8 cellular contexts compared by ENCODE assay signal in the genomic region with DNA sequence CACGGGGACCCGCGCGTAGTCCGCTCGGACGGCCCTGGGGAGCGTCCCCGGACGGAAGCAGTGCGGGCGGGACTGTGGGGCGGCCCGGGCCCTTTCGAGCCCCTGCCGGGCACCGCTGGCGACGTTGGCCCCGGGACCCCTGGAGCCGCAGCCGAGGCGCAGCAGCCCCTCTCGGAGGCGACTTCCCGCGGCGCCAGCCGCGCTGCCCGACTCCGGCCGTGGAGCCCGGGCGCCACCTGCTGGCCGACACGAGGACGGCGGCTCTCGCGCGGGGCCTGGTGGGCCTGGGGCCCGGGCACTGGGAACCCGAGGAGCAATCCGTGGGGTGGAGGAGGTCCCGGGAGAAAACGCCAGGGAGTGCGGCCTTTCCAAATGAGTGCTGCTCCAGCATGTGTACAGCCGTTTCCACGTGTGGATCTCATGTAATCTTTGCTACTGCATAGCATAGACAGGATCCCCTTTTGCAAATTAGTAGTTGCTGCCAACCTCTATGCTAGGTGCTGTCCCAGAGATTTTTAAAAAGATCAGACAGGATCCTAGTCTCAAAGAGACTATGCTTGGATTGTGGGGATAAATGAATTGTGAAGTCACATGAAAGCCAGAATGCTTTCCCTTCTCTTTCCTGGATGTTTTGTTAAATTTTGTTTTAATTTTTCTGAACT. TPM values are rescaled to one million over a fixed set of nuclear protein-coding genes. Genes with fewer than 3 reads are reported as not detected.
DNase-seq lines count a peak whose midpoint lies in the region; ATAC-seq, FAIRE-seq and TF ChIP-seq lines count a peak whose summit lies in the region.

No MANE protein-coding gene starts in this region.

- peak overlapping the region; percentile 89 for H3K27ac ChIP-seq in HEK293 (ENCODE audit: extremely low read depth, low read depth, low read length)
- H3K27ac ChIP-seq in colonic mucosa: peak overlapping the region; percentile 93
- H3K27ac ChIP-seq in HepG2 (ENCODE audit: extremely low read length, insufficient read depth, low read length): peak overlapping the region; percentile 67

- CTCF ChIA-PET in HEK293 (lab: Yijun Ruan, JAX) (no interaction called here), HepG2 (lab: Yijun Ruan, JAX; ENCODE audit: low intra/inter-chr PET ratio, low total read pairs) (interaction anchor here (0.8 to 4.6 kb wide), 4 partner anchors 30 to 168 kb away, joined by 4 to 56 read pairs (median 10); no protein-coding TSS in a partner anchor)
- CTCF ChIA-PET in activated CD4-positive, alpha-beta T cell treated with anti-CD3 and anti-CD28 coated beads for 36 hours (lab: Charles Lee): no interaction called here

- H3K9me3 ChIP-seq in HEK293 (ENCODE audit: control insufficient read depth, insufficient read depth, low read depth, low read length) (no peaks in the 10 kb centered on the region), colonic mucosa (no peaks in the 10 kb centered on the region), HepG2 (ENCODE audit: low read length) (no peaks in the 10 kb centered on the region)

- H3K27ac Mint-ChIP-seq in activated CD4-positive, alpha-beta T cell treated with anti-CD3 and anti-CD28 coated beads for 36 hours: peak overlapping the region; percentile 55

- TF ChIP-seq CTCF in HEK293 (tag by site-specific recombination; IDR thresholded peaks at IDR 0.05): 0 out of 2 replicates have a peak, but pooled peaks have one; percentile 41
- TF ChIP-seq CTCF in colonic mucosa (IDR thresholded peaks at IDR 0.05): peak; percentile 98
- TF ChIP-seq CTCF in HepG2 (CRISPR knock-in tag; IDR thresholded peaks at IDR 0.05): peak; percentile 91

- TF ChIP-seq EP300 in HepG2 (IDR thresholded peaks at IDR 0.05; ENCODE audit: low read depth in 2 of 2, low read length in 2 of 2) (no peak), HepG2 (CRISPR knock-in tag; IDR thresholded peaks at IDR 0.05; ENCODE audit: borderline replicate concordance) (no peak)

- 3% methylated on average over 46 of the region's 50 CpGs for WGBS in HepG2 (ENCODE audit: low lambda C conversion rate)

- in situ Hi-C loops in HepG2 (cut with HindIII; ENCODE audit: extremely low pct_ligation_motif_present, low pct_unique_long_range_greater_than_20kb): loop anchor here (5.0 kb wide), 2 partner anchors 159 to 1259 kb away; no protein-coding TSS in a partner anchor

- TF ChIP-seq RAD21 in HepG2 (CRISPR knock-in tag; IDR thresholded peaks at IDR 0.05): peak; percentile 100

- BruUV-seq in HepG2 (replicated peaks; lab: Mats Ljungman, UMichigan): no TSS peak

- peaks cover 21% of the 10 kb centered on the region for H4K20me1 ChIP-seq in HepG2 (ENCODE audit: insufficient read depth, low read length)

- H3K27me3 ChIP-seq in colonic mucosa: no peaks in the 10 kb centered on the region
- H3K27me3 ChIP-seq in HepG2 (ENCODE audit: control insufficient read depth in 1 of 2, insufficient read depth in 2 of 2, low read length in 2 of 2): peaks cover 0 to 8% of the 10 kb centered on the region in 2 experiments; a peak in 1 of 5 replicates

- H3K4me3 ChIP-seq in HEK293 (ENCODE audit: low read depth, low read length) (peak overlapping the region; percentile 93), colonic mucosa (peak overlapping the region; percentile 81), HepG2 (replicated peaks in 1 of 3; ENCODE audit: insufficient read depth in 1 of 3, low read depth in 2 of 3, low read length in 3 of 3) (peak overlapping the region; percentile 73 to 100 (median 81))

- peaks cover 31% of the 10 kb centered on the region for H3K79me2 ChIP-seq in HepG2 (ENCODE audit: insufficient read depth, low read length)

- H3K4me1 ChIP-seq in HEK293 (ENCODE audit: control insufficient read depth, insufficient read depth, low read length) (peaks cover 4% of the 10 kb centered on the region; the same call in 1 of the 2 replicates), colonic mucosa (no peaks in the 10 kb centered on the region), HepG2 (ENCODE audit: insufficient read depth, low read length) (peaks cover 12% of the 10 kb centered on the region)

- peak overlapping the region; percentile 97 for H3K4me2 ChIP-seq in HepG2 (ENCODE audit: low read depth, low read length)

- H3K4me3 Mint-ChIP-seq in activated CD4-positive, alpha-beta T cell treated with anti-CD3 and anti-CD28 coated beads for 36 hours: peak overlapping the region; percentile 53

- H3K9me3 Mint-ChIP-seq in activated CD4-positive, alpha-beta T cell treated with anti-CD3 and anti-CD28 coated beads for 36 hours (ENCODE audit: low read depth): no peaks in the 10 kb centered on the region

- DNase-seq in ELR (ENCODE audit: low read depth) (peak; percentile 39), NCI-H2171 (lab: John Stamatoyannopoulos, UW) (peak; percentile 72), colonic mucosa (peak; percentile 76), HepG2 (ENCODE audit: low spot score) (peak; percentile 48)
- DNase-seq in activated CD4-positive, alpha-beta T cell treated with anti-CD3 and anti-CD28 coated beads for 36 hours: peak; percentile 87
- DNase-seq in stimulated activated CD4-positive, alpha-beta T cell treated with anti-CD3 and anti-CD28 coated beads, Interleukin-2, amount 100 ng/mL, for 24 hours: peak; percentile 84 to 86

- peaks cover 7% of the 10 kb centered on the region for H3K4me1 Mint-ChIP-seq in activated CD4-positive, alpha-beta T cell treated with anti-CD3 and anti-CD28 coated beads for 36 hours

- intact Hi-C loops in activated CD4-positive, alpha-beta T cell treated with anti-CD3 and anti-CD28 coated beads for 36 hours (cut with DNase I, micrococcal nuclease): loop anchor here (1.0 to 10.0 kb wide), 16 partner anchors 205 to 1851 kb away; no protein-coding TSS in a partner anchor
- intact Hi-C loops in colonic mucosa (cut with DNase I) (loop anchor here (2.0 to 10.0 kb wide), 4 partner anchors 191 to 1479 kb away; no protein-coding TSS in a partner anchor), HepG2 (cut with micrococcal nuclease; ENCODE audit: unreplicated experiment) (loop anchor here (1.0 to 5.0 kb wide), 3 partner anchors 161 to 1569 kb away; no protein-coding TSS in a partner anchor)

- H3K27me3 Mint-ChIP-seq in activated CD4-positive, alpha-beta T cell treated with anti-CD3 and anti-CD28 coated beads for 36 hours: peaks cover 3% of the 10 kb centered on the region

- H3K36me3 ChIP-seq in HEK293 (ENCODE audit: control insufficient read depth in 2 of 2, insufficient read depth in 1 of 2, low read length in 2 of 2) (peaks cover 0 to 18% of the 10 kb centered on the region in 2 experiments; a peak in 1 of 3 replicates), colonic mucosa (no peaks in the 10 kb centered on the region), HepG2 (replicated peaks in 1 of 2; ENCODE audit: control insufficient read depth in 1 of 2, insufficient read depth in 2 of 2, low read length in 2 of 2) (no peaks in the 10 kb centered on the region)

- no peak overlapping the region for H2AFZ ChIP-seq in HepG2 (ENCODE audit: low read length)

- no peak for FAIRE-seq in HepG2 (lab: Jason Lieb, UNC)

- POLR2A ChIA-PET in HEK293 (lab: Yijun Ruan, JAX) (no interaction called here), HepG2 (lab: Yijun Ruan, JAX) (interaction anchor here (1.1 to 1.8 kb wide), 7 partner anchors 23 to 160 kb away, joined by 3 to 37 read pairs (median 11); no protein-coding TSS in a partner anchor)
- POLR2A ChIA-PET in activated CD4-positive, alpha-beta T cell treated with anti-CD3 and anti-CD28 coated beads for 36 hours (lab: Charles Lee): interaction anchor here (1.0 to 1.8 kb wide), 5 partner anchors 143 to 394 kb away, joined by 3 to 25 read pairs (median 7); no protein-coding TSS in a partner anchor

- no peak for TF ChIP-seq POLR2A in HepG2 (IDR thresholded peaks at IDR 0.05; ENCODE audit: insufficient read depth in 1 of 2, low read depth in 2 of 2, low read length in 2 of 2)

- H3K9ac ChIP-seq in colonic mucosa (ENCODE audit: low read depth in 2 of 2, low read length in 2 of 2): peak overlapping the region; percentile 77 to 89
- peak overlapping the region; percentile 70 for H3K9ac ChIP-seq in HepG2 (ENCODE audit: insufficient read depth, low read depth, low read length)

- peak; percentile 11 for ATAC-seq in activated CD4-positive, alpha-beta T cell treated with anti-CD3 and anti-CD28 coated beads for 36 hours
- ATAC-seq in HepG2 (peak; percentile 70), HG03378 (IDR thresholded peaks at IDR 0.05; ENCODE audit: unreplicated experiment) (no peak)

- peaks cover 30% of the 10 kb centered on the region for H3K36me3 Mint-ChIP-seq in activated CD4-positive, alpha-beta T cell treated with anti-CD3 and anti-CD28 coated beads for 36 hours (ENCODE audit: low read depth)

TF ChIP-seq in HEK293, 187 proteins besides CTCF, POLR2A, EP300 and RAD21 (continues in another document):
- no peak for TF ChIP-seq ZFP37 (tag by site-specific recombination; IDR thresholded peaks at IDR 0.05)

TF ChIP-seq in HepG2, 621 proteins besides CTCF, POLR2A, EP300 and RAD21 (continues in another document):
- TF ChIP-seq DNMT1 (CRISPR knock-in tag; IDR thresholded peaks at IDR 0.05): no peak
- no peak for TF ChIP-seq BRD4 (CRISPR knock-in tag; IDR thresholded peaks at IDR 0.05)

RNA-seq across cellular contexts. Expression of a gene that starts 4.0 kb away (rescaled TPM):
- total RNA-seq in activated CD4-positive, alpha-beta T cell treated with anti-CD3 and anti-CD28 coated beads for 36 hours: 100 to 1,000 TPM; 171 to 213 TPM
- total RNA-seq in colonic mucosa (100 to 1,000 TPM in 1 of 2 donors, 10 to 100 TPM in 1; 100.0 to 108 TPM), HepG2 (2016; rRNA removed; fragmentation: Illumina TruSeq; extraction: Trizol) (214 and 258 TPM in 2 replicates)
- total RNA-seq in HepG2 (2016; cell fraction: cytosol; rRNA removed; fragmentation: Illumina TruSeq; extraction: Trizol; ENCODE audit: low read depth): 123 and 125 TPM in 2 replicates
- 231 and 299 TPM in 2 replicates for total RNA-seq in HepG2 (2016; cell fraction: insoluble cytoplasmic fraction; rRNA removed; fragmentation: Illumina TruSeq; extraction: Trizol)
- 120 and 130 TPM in 2 replicates for total RNA-seq in HepG2 (2016; cell fraction: membrane; rRNA removed; fragmentation: Illumina TruSeq; extraction: Trizol)
- 161 and 168 TPM in 2 replicates for total RNA-seq in HepG2 (2016; cell fraction: nucleus; rRNA removed; fragmentation: Illumina TruSeq; extraction: Trizol)
- polyA plus RNA-seq in HepG2 (2011; rRNA removed): 610 and 719 TPM in 2 replicates
- 553 and 655 TPM in 2 replicates for polyA plus RNA-seq in HepG2 (2011; cell fraction: cytosol; rRNA removed)
- polyA plus RNA-seq in HepG2 (2011; cell fraction: nucleus; rRNA removed): 354 and 556 TPM in 2 replicates
- polyA plus RNA-seq in HepG2 (2012): 144 and 150 TPM in 2 replicates
- polyA plus RNA-seq in HepG2 (2016; cell fraction: cytosol; fragmentation: Illumina TruSeq; extraction: Trizol; ENCODE audit: low read depth): 39.6 and 40.9 TPM in 2 replicates
- 355 and 371 TPM in 2 replicates for polyA plus RNA-seq in HepG2 (2016; cell fraction: insoluble cytoplasmic fraction; fragmentation: Illumina TruSeq; extraction: Trizol; ENCODE audit: low read depth)
- 61.5 and 69.8 TPM in 2 replicates for polyA plus RNA-seq in HepG2 (2016; cell fraction: membrane; fragmentation: Illumina TruSeq; extraction: Trizol; ENCODE audit: low read depth)
- polyA plus RNA-seq in HepG2 (2016; cell fraction: nucleus; fragmentation: Illumina TruSeq; extraction: Trizol; ENCODE audit: insufficient read depth, low read depth): 375 and 408 TPM in 2 replicates
- 143 and 451 TPM in 2 replicates for polyA minus RNA-seq in HepG2 (2011; rRNA and poly(A)+ RNA removed; ENCODE audit: low replicate concordance)
- 138 and 177 TPM in 2 replicates for polyA minus RNA-seq in HepG2 (2011; cell fraction: cytosol; rRNA and poly(A)+ RNA removed)
- 115 and 276 TPM in 2 replicates for polyA minus RNA-seq in HepG2 (2011; cell fraction: nucleus; rRNA and poly(A)+ RNA removed)

Comparison
In these comparisons a context has a peak if more than half of its experiments do, and no peak if none do; other contexts are left out.
1. CTCF ChIP-seq: peak in every context shown above with its lines; median percentile 98 in colonic mucosa; 91 in HepG2; 41 in HEK293.